8 cellular contexts compared by ENCODE assay signal in genomic region chr7:102415685-102416225, GRCh38.
A peak's percentile ranks its signal among the peaks of the same experiment; 100 is the strongest.
DNase-seq lines count a peak whose midpoint lies in the region; ATAC-seq lines count a peak whose summit lies in the region.

No MANE protein-coding gene starts in this region.

- ATAC-seq in GM18867 (IDR thresholded peaks at IDR 0.05; ENCODE audit: unreplicated experiment) (peak; percentile 65), GM19328 (IDR thresholded peaks at IDR 0.05; ENCODE audit: unreplicated experiment) (no peak), HG02973 (IDR thresholded peaks at IDR 0.05; ENCODE audit: unreplicated experiment) (no peak)

- H3K27ac Mint-ChIP-seq in activated naive CD4-positive, alpha-beta T cell treated with anti-CD3 and anti-CD28 coated beads, Interleukin-2, amount 10 ng/mL, durations not matched to agents 7 days and 5 days: peak overlapping the region; percentile 99

- DNase-seq in NAMALWA (ENCODE audit: low spot score) (peak; percentile 74), COLO829 (ENCODE audit: low spot score) (no peak), CD1c-positive myeloid dendritic cell (ENCODE audit: extremely low spot score) (no peak)
- peak; percentile 79 for DNase-seq in activated naive CD4-positive, alpha-beta T cell treated with anti-CD3 and anti-CD28 coated beads, Interleukin-2, amount 10 ng/mL, durations not matched to agents 7 days and 5 days
- peak; percentile 57 to 71 for DNase-seq in stimulated activated CD4-positive, alpha-beta T cell treated with anti-CD3 and anti-CD28 coated beads, Interleukin-2, amount 100 ng/mL, for 24 hours

- no peaks in the 10 kb centered on the region for H3K27me3 Mint-ChIP-seq in activated naive CD4-positive, alpha-beta T cell treated with anti-CD3 and anti-CD28 coated beads, Interleukin-2, amount 10 ng/mL, durations not matched to agents 7 days and 5 days

- no peaks in the 10 kb centered on the region for H3K9me3 Mint-ChIP-seq in activated naive CD4-positive, alpha-beta T cell treated with anti-CD3 and anti-CD28 coated beads, Interleukin-2, amount 10 ng/mL, durations not matched to agents 7 days and 5 days

- H3K4me1 Mint-ChIP-seq in activated naive CD4-positive, alpha-beta T cell treated with anti-CD3 and anti-CD28 coated beads, Interleukin-2, amount 10 ng/mL, durations not matched to agents 7 days and 5 days: peaks cover 70% of the 10 kb centered on the region

- H3K4me3 Mint-ChIP-seq in activated naive CD4-positive, alpha-beta T cell treated with anti-CD3 and anti-CD28 coated beads, Interleukin-2, amount 10 ng/mL, durations not matched to agents 7 days and 5 days: peak overlapping the region; percentile 66

- peaks cover 51% of the 10 kb centered on the region for H3K36me3 Mint-ChIP-seq in activated naive CD4-positive, alpha-beta T cell treated with anti-CD3 and anti-CD28 coated beads, Interleukin-2, amount 10 ng/mL, durations not matched to agents 7 days and 5 days

- CTCF ChIA-PET in activated naive CD4-positive, alpha-beta T cell treated with anti-CD3 and anti-CD28 coated beads, Interleukin-2, amount 10 ng/mL, durations not matched to agents 7 days and 5 days (lab: Charles Lee): interaction anchor here (0.7 to 5.8 kb wide), 8 partner anchors 10 to 50 kb away, joined by 3 to 34 read pairs (median 6); partner anchors contain the start of gene ORAI2

Comparison
In these comparisons a context has a peak if more than half of its experiments do, and no peak if none do; other contexts are left out.
1. DNase-seq: peak in NAMALWA (single experiment), activated naive CD4-positive, alpha-beta T cell treated with anti-CD3 and anti-CD28 coated beads, Interleukin-2, amount 10 ng/mL, durations not matched to agents 7 days and 5 days (single experiment) and stimulated activated CD4-positive, alpha-beta T cell treated with anti-CD3 and anti-CD28 coated beads, Interleukin-2, amount 100 ng/mL, for 24 hours (2 of 2); none in COLO829 (single experiment) and CD1c-positive myeloid dendritic cell (single experiment).